ENCODE assay signal across 9 cellular contexts in the genomic region with DNA sequence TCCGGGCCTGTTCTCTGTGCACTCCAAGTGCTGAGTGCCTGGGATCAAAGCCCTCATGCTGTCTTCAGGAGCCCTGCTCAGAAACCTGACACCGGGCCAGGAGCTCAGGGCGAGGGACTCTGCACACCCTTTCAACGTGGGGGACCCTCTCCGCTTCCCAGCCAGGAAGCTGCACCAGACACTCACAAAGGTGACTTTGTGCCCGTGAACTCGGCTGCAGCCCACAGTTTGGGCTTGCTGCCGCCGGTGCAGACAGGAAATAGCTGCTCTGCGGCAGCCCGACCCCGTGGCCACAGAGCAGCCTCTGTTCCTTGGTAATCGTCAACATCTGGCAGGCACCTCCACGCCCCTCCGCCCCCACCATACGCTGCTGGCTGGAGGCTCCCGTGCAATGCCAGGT.
A peak's percentile ranks its signal among the peaks of the same experiment; 100 is the strongest.
DNase-seq lines count a peak whose midpoint lies in the region; ATAC-seq, FAIRE-seq and TF ChIP-seq lines count a peak whose summit lies in the region.
"Had no signal": no experiment of that assay in that cellular context is flagged by ENCODE, and none has a peak within 500 bp of the region (broad histone marks: within the 10 kb centered on the region; RNA-seq: fewer than 3 reads in every experiment).

No MANE protein-coding gene starts in this region.

- H2BK120ac ChIP-seq in mesendoderm (ENCODE audit: low read depth, low read length) = no peak overlapping the region

- H3K27me3 ChIP-seq in mesendoderm (ENCODE audit: insufficient read depth, low read length, poor library complexity) = no peaks in the 10 kb centered on the region

- no peak overlapping the region for H4K8ac ChIP-seq in mesendoderm (ENCODE audit: low read depth, low read length)

- in situ Hi-C loops in SK-MEL-5 (cut with HindIII; ENCODE audit: low pct_unique_long_range_greater_than_20kb, low sequenced_read_pairs) = no loop called here

- no peak overlapping the region for H2BK15ac ChIP-seq in mesendoderm (replicated peaks; ENCODE audit: low read depth)

- FAIRE-seq in RCC 7860 (lab: Jason Lieb, UNC) = no peak

- H3K4me3 ChIP-seq in AG10803 (ENCODE audit: low read length) (no peak overlapping the region), mesendoderm (ENCODE audit: low read length) (no peak overlapping the region)
- H3K4me3 ChIP-seq: SK-N-MC had no signal

- no peaks in the 10 kb centered on the region for H3K79me1 ChIP-seq in mesendoderm (ENCODE audit: low read length)

- no peaks in the 10 kb centered on the region for H3K9me3 Mint-ChIP-seq in activated naive CD4-positive, alpha-beta T cell treated with anti-CD3 and anti-CD28 coated beads, Interleukin-2, amount 50 U/mL, for 72 hours

- no peak overlapping the region for H4K5ac ChIP-seq in mesendoderm (ENCODE audit: low read length)

- no peaks in the 10 kb centered on the region for H3K4me1 ChIP-seq in mesendoderm (ENCODE audit: control insufficient read depth, low read depth, low read length)

- TF ChIP-seq CTCF in AG10803 (conservative IDR thresholded peaks at IDR 0.05; ENCODE audit: low read length) = no peak

- no peak overlapping the region for H3K56ac ChIP-seq in mesendoderm (ENCODE audit: low read length)

- H3K18ac ChIP-seq in mesendoderm (ENCODE audit: low read length) = no peak overlapping the region

- H3K36me3 ChIP-seq in mesendoderm (ENCODE audit: control insufficient read depth, insufficient read depth, low read length) = no peaks in the 10 kb centered on the region

- H3K79me2 ChIP-seq in mesendoderm (ENCODE audit: control insufficient read depth, insufficient read depth, low read length) = no peaks in the 10 kb centered on the region

- H3K4me2 ChIP-seq in mesendoderm (ENCODE audit: low read length) = no peak overlapping the region

- H2AK5ac ChIP-seq in mesendoderm (ENCODE audit: low read length) = no peak overlapping the region

- peak; percentile 84 to 93 for ATAC-seq in activated naive CD4-positive, alpha-beta T cell treated with anti-CD3 and anti-CD28 coated beads, Interleukin-2, amount 50 U/mL, for 72 hours
- peak; percentile 81 for ATAC-seq in stimulated activated naive CD8-positive, alpha-beta T cell treated with anti-CD3 and anti-CD28 coated beads, Interleukin-15, Interleukin-2, amounts not matched to agents 100 U/mL and 50 U/mL, for 24 hours
- no peak for ATAC-seq in HG03439 (IDR thresholded peaks at IDR 0.05; ENCODE audit: unreplicated experiment)

- peaks cover 0 to 26% of the 10 kb centered on the region in 2 donors for H3K36me3 Mint-ChIP-seq in activated naive CD4-positive, alpha-beta T cell treated with anti-CD3 and anti-CD28 coated beads, Interleukin-2, amount 50 U/mL, for 72 hours

- H3K9ac ChIP-seq in mesendoderm (ENCODE audit: low read length) = no peak overlapping the region

- no peak overlapping the region for H3K23ac ChIP-seq in mesendoderm (ENCODE audit: low read length)

- no peak overlapping the region for H3K4ac ChIP-seq in mesendoderm (ENCODE audit: low read depth, low read length)

- WGBS in mesendoderm (ENCODE audit: extremely low coverage, insufficient coverage, low lambda C conversion rate) = no CpG with 5 or more reads among the region's 17 CpGs

- DNase-seq in AG10803 (ENCODE audit: low read depth) (peak; percentile 42), SK-MEL-5 (ENCODE audit: low read depth, low spot score) (peak; percentile 60), mesendoderm (peak; percentile 14), NCI-H82 treated with DMSO at 0.1 percent for 48 hours (lab: John Stamatoyannopoulos, UW; ENCODE audit: unreplicated experiment) (no peak), RCC 7860 (ENCODE audit: low spot score) (no peak)
- peak; percentile 45 to 68 for DNase-seq in activated naive CD4-positive, alpha-beta T cell treated with anti-CD3 and anti-CD28 coated beads, Interleukin-2, amount 50 U/mL, for 72 hours (ENCODE audit: low spot score in 2 of 2)
- peak; percentile 62 for DNase-seq in stimulated activated naive CD8-positive, alpha-beta T cell treated with anti-CD3 and anti-CD28 coated beads, Interleukin-15, Interleukin-2, amounts not matched to agents 100 U/mL and 50 U/mL, for 24 hours

- no peak overlapping the region for H3K27ac ChIP-seq in mesendoderm (ENCODE audit: low read depth, low read length)
- H3K27ac ChIP-seq: SK-N-MC had no signal

- H2BK5ac ChIP-seq in mesendoderm (ENCODE audit: low read length) = no peak overlapping the region

- H3K27ac Mint-ChIP-seq in activated naive CD4-positive, alpha-beta T cell treated with anti-CD3 and anti-CD28 coated beads, Interleukin-2, amount 50 U/mL, for 72 hours = peak overlapping the region in 1 of 2 donors; percentile 72

Comparison
In these comparisons a context has a peak if more than half of its experiments do, and no peak if none do; other contexts are left out.
1. DNase-seq: peak in AG10803 (single experiment), SK-MEL-5 (single experiment), activated naive CD4-positive, alpha-beta T cell treated with anti-CD3 and anti-CD28 coated beads, Interleukin-2, amount 50 U/mL, for 72 hours (2 of 2), mesendoderm (single experiment) and stimulated activated naive CD8-positive, alpha-beta T cell treated with anti-CD3 and anti-CD28 coated beads, Interleukin-15, Interleukin-2, amounts not matched to agents 100 U/mL and 50 U/mL, for 24 hours (single experiment); none in NCI-H82 treated with DMSO at 0.1 percent for 48 hours (single experiment) and RCC 7860 (single experiment).